ENCODE assay signal across 35 cellular contexts in the genomic region with DNA sequence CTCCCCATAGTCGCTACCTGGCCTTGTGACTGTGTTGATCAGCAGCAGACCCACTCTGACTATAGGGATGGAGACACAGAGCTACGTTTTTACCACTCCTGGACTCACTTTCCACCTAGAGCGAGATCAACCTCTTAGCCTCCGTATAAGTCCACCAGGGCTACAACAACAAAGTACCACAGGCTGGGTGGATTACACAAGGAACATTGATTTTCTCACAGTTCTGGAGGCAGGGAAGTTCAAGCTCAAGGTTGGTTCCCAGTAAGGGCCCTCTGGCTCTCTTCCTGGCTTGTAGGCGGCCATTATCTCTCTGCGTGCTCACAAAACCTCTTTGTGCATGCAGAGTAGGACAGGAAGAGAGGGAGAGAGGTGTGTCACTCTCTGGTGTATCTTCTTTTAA.
"Had no signal": no experiment of that assay in that cellular context is flagged by ENCODE, and none has a peak within 500 bp of the region (broad histone marks: within the 10 kb centered on the region; RNA-seq: fewer than 3 reads in every experiment).

No MANE protein-coding gene starts in this region.

- H3K4me3 ChIP-seq: adrenal gland, breast epithelium, esophagus muscularis mucosa, gastroesophageal sphincter, heart right ventricle had no signal

- H3K4me3 Mint-ChIP-seq: activated B cell treated with CpG ODN at 0.5 μM for 24 hours; activated CD8-positive, alpha-beta T cell treated with anti-CD3 and anti-CD28 coated beads for 36 hours; activated naive CD4-positive, alpha-beta T cell treated with anti-CD3 and anti-CD28 coated beads, Interleukin-2, amount 50 U/mL, for 24 hours; activated naive CD8-positive, alpha-beta T cell treated with anti-CD3 and anti-CD28 coated beads for 36 hours; activated naive CD8-positive, alpha-beta T cell treated with anti-CD3 and anti-CD28 coated beads, Interleukin-2, amount 50 U/mL, for 24 hours; activated T-cell treated with anti-CD3 and anti-CD28 coated beads, Interleukin-2, amount 50 U/mL, for 4 hours; activated T-helper 17 cell treated with anti-CD3 and anti-CD28 coated beads, Interleukin-2, amount 50 U/mL, for 72 hours; brain; central memory CD8-positive, alpha-beta T cell; effector memory CD8-positive, alpha-beta T cell; T-helper 17 cell; T-helper 2 cell treated with Interferon-gamma antibody and Interleukin-4, amounts not matched to agents 5 μg/mL and 100 μg/mL, for 36 hours had no signal

- H3K9me3 Mint-ChIP-seq: activated B cell treated with CpG ODN at 0.5 μM for 24 hours; activated CD8-positive, alpha-beta T cell treated with anti-CD3 and anti-CD28 coated beads for 36 hours; activated naive CD4-positive, alpha-beta T cell treated with anti-CD3 and anti-CD28 coated beads, Interleukin-2, amount 50 U/mL, for 24 hours; activated naive CD8-positive, alpha-beta T cell treated with anti-CD3 and anti-CD28 coated beads for 36 hours; activated naive CD8-positive, alpha-beta T cell treated with anti-CD3 and anti-CD28 coated beads, Interleukin-2, amount 50 U/mL, for 24 hours; activated T-cell treated with anti-CD3 and anti-CD28 coated beads, Interleukin-2, amount 50 U/mL, for 4 hours; activated T-helper 17 cell treated with anti-CD3 and anti-CD28 coated beads, Interleukin-2, amount 50 U/mL, for 72 hours; central memory CD8-positive, alpha-beta T cell; effector memory CD8-positive, alpha-beta T cell; T-helper 2 cell treated with Interferon-gamma antibody and Interleukin-4, amounts not matched to agents 5 μg/mL and 100 μg/mL, for 36 hours had no signal

- ATAC-seq: activated CD4-positive, CD25-positive, alpha-beta regulatory T cell treated with anti-CD3 and anti-CD28 coated beads, Interleukin-2, amount 50 U/mL, for 24 hours; activated CD8-positive, alpha-beta T cell treated with anti-CD3 and anti-CD28 coated beads for 36 hours; activated naive CD8-positive, alpha-beta T cell treated with anti-CD3 and anti-CD28 coated beads, Interleukin-2, amount 50 U/mL, for 24 hours; activated T-cell treated with anti-CD3 and anti-CD28 coated beads, Interleukin-2, amount 50 U/mL, for 4 hours; activated T-helper 17 cell treated with anti-CD3 and anti-CD28 coated beads, Interleukin-2, amount 50 U/mL, for 72 hours; effector memory CD8-positive, alpha-beta T cell; foreskin keratinocyte; T-helper 17 cell had no signal

- H3K36me3 ChIP-seq: adrenal gland, breast epithelium, esophagus muscularis mucosa, gastroesophageal sphincter, heart right ventricle, WERI-Rb-1 had no signal

- H3K4me1 Mint-ChIP-seq: activated B cell treated with CpG ODN at 0.5 μM for 24 hours; activated naive CD4-positive, alpha-beta T cell treated with anti-CD3 and anti-CD28 coated beads, Interleukin-2, amount 50 U/mL, for 24 hours; activated naive CD8-positive, alpha-beta T cell treated with anti-CD3 and anti-CD28 coated beads for 36 hours; activated naive CD8-positive, alpha-beta T cell treated with anti-CD3 and anti-CD28 coated beads, Interleukin-2, amount 50 U/mL, for 24 hours; activated T-helper 17 cell treated with anti-CD3 and anti-CD28 coated beads, Interleukin-2, amount 50 U/mL, for 72 hours; central memory CD8-positive, alpha-beta T cell had no signal

- H3K4me1 ChIP-seq: adrenal gland, breast epithelium, foreskin keratinocyte had no signal

- H3K27me3 ChIP-seq: adrenal gland, breast epithelium, esophagus muscularis mucosa, gastroesophageal sphincter had no signal

- H3K27ac Mint-ChIP-seq: activated B cell treated with CpG ODN at 0.5 μM for 24 hours; activated CD8-positive, alpha-beta T cell treated with anti-CD3 and anti-CD28 coated beads for 36 hours; activated naive CD4-positive, alpha-beta T cell treated with anti-CD3 and anti-CD28 coated beads, Interleukin-2, amount 50 U/mL, for 24 hours; activated naive CD8-positive, alpha-beta T cell treated with anti-CD3 and anti-CD28 coated beads for 36 hours; activated naive CD8-positive, alpha-beta T cell treated with anti-CD3 and anti-CD28 coated beads, Interleukin-2, amount 50 U/mL, for 24 hours; activated T-helper 17 cell treated with anti-CD3 and anti-CD28 coated beads, Interleukin-2, amount 50 U/mL, for 72 hours; brain; effector memory CD8-positive, alpha-beta T cell; T-helper 17 cell; T-helper 2 cell treated with Interferon-gamma antibody and Interleukin-4, amounts not matched to agents 5 μg/mL and 100 μg/mL, for 36 hours had no signal

- H3K27me3 Mint-ChIP-seq: activated CD8-positive, alpha-beta T cell treated with anti-CD3 and anti-CD28 coated beads for 36 hours; activated naive CD4-positive, alpha-beta T cell treated with anti-CD3 and anti-CD28 coated beads, Interleukin-2, amount 50 U/mL, for 24 hours; activated naive CD8-positive, alpha-beta T cell treated with anti-CD3 and anti-CD28 coated beads for 36 hours; activated naive CD8-positive, alpha-beta T cell treated with anti-CD3 and anti-CD28 coated beads, Interleukin-2, amount 50 U/mL, for 24 hours; central memory CD8-positive, alpha-beta T cell had no signal

- H3K36me3 Mint-ChIP-seq: activated naive CD4-positive, alpha-beta T cell treated with anti-CD3 and anti-CD28 coated beads, Interleukin-2, amount 50 U/mL, for 24 hours; activated naive CD8-positive, alpha-beta T cell treated with anti-CD3 and anti-CD28 coated beads for 36 hours; brain had no signal

- H3K27ac ChIP-seq: adrenal gland, breast epithelium, foreskin keratinocyte, heart right ventricle, WERI-Rb-1 had no signal

- DNase-seq: activated B cell treated with CpG ODN at 0.5 μM for 24 hours; activated CD4-positive, alpha-beta T cell treated with anti-CD3 and anti-CD28 coated beads for 48 hours; activated CD4-positive, alpha-beta T cell treated with anti-CD3 and anti-CD28 coated beads, Interleukin-2, amount 50 U/mL, for 1 hour; activated CD4-positive, alpha-beta T cell treated with anti-CD3 and anti-CD28 coated beads, Interleukin-2, amount 50 U/mL, for 48 hours; activated CD8-positive, alpha-beta memory T cell treated with anti-CD3 and anti-CD28 coated beads for 24 hours; activated CD8-positive, alpha-beta T cell treated with anti-CD3 and anti-CD28 coated beads for 36 hours; activated effector memory CD4-positive, alpha-beta T cell treated with Interleukin-2 at 50 U/mL for 16 hours; activated gamma-delta T cell treated with Interleukin-2 at 50 U/mL for 16 hours; activated naive CD4-positive, alpha-beta T cell treated with Interleukin-2 at 50 U/mL for 16 hours; activated naive CD8-positive, alpha-beta T cell treated with anti-CD3 and anti-CD28 coated beads for 36 hours; activated naive CD8-positive, alpha-beta T cell treated with anti-CD3 and anti-CD28 coated beads, Interleukin-2, amount 50 U/mL, for 24 hours; activated T-cell treated with anti-CD3 and anti-CD28 coated beads, Interleukin-2, amount 50 U/mL, for 4 hours; amygdala; aorta; cortex of kidney; dermis blood vessel endothelial cell; effector CD4-positive, alpha-beta T cell; effector memory CD8-positive, alpha-beta T cell; erythroblast; foreskin keratinocyte; heart right ventricle; T-helper 1 cell; T-helper 17 cell; T1000 had no signal

- H3K9me3 ChIP-seq: adrenal gland, breast epithelium, esophagus muscularis mucosa, gastroesophageal sphincter, heart right ventricle had no signal
